Comparison of ENCODE assay signal across 9 cellular contexts in genomic region chr7:130884437-130885417, GRCh38.
DNase-seq lines count a peak whose midpoint lies in the region; ATAC-seq and TF ChIP-seq lines count a peak whose summit lies in the region.
"Had no signal": no experiment of that assay in that cellular context is flagged by ENCODE, and none has a peak within 500 bp of the region (broad histone marks: within the 10 kb centered on the region; RNA-seq: fewer than 3 reads in every experiment).

No MANE protein-coding gene starts in this region.

- intact Hi-C loops in Right ventricle myocardium superior (cut with DNase I) (no loop called here), vagina (cut with DNase I) (no loop called here)

- no peak overlapping the region for H3K4me3 ChIP-seq in right atrium auricular region
- no peak overlapping the region for H3K4me3 ChIP-seq in adipocyte (ENCODE audit: low read length)
- H3K4me3 ChIP-seq in vagina: no peak overlapping the region
- H3K4me3 ChIP-seq in effector memory CD4-positive, alpha-beta T cell (ENCODE audit: insufficient read depth, low read depth, low read length, poor library complexity, severe bottlenecking): no peak overlapping the region

- peaks cover 0 to 56% of the 10 kb centered on the region in 2 donors for H3K4me1 ChIP-seq in right atrium auricular region
- peaks cover 76% of the 10 kb centered on the region for H3K4me1 ChIP-seq in adipocyte (ENCODE audit: control insufficient read depth, insufficient read depth, low read length)
- H3K4me1 ChIP-seq in vagina: peaks cover 83% of the 10 kb centered on the region
- peaks cover 11% of the 10 kb centered on the region for H3K4me1 ChIP-seq in effector memory CD4-positive, alpha-beta T cell (ENCODE audit: control insufficient read depth, insufficient read depth, low read length, poor library complexity, severe bottlenecking)

- H3K36me3 ChIP-seq in right atrium auricular region (peaks cover 67% of the 10 kb centered on the region), adipocyte (ENCODE audit: control insufficient read depth, insufficient read depth, low read length, severe bottlenecking) (peaks cover 83% of the 10 kb centered on the region), vagina (peaks cover 0 to 28% of the 10 kb centered on the region in 2 donors)
- peaks cover 77% of the 10 kb centered on the region for H3K36me3 ChIP-seq in effector memory CD4-positive, alpha-beta T cell (ENCODE audit: control insufficient read depth, insufficient read depth, low read length)

- H3K9ac ChIP-seq in adipocyte (ENCODE audit: low read length): peak overlapping the region; percentile 50

- peak overlapping the region; percentile 18 to 48 for H3K27ac ChIP-seq in right atrium auricular region
- peak overlapping the region; percentile 93 for H3K27ac ChIP-seq in vagina
- H3K27ac ChIP-seq in effector memory CD4-positive, alpha-beta T cell (ENCODE audit: insufficient read depth, low read length, poor library complexity, severe bottlenecking): no peak overlapping the region

- H3K9me3 ChIP-seq in right atrium auricular region (no peaks in the 10 kb centered on the region), adipocyte (ENCODE audit: control insufficient read depth, low read length) (no peaks in the 10 kb centered on the region), vagina (no peaks in the 10 kb centered on the region)
- no peaks in the 10 kb centered on the region for H3K9me3 ChIP-seq in effector memory CD4-positive, alpha-beta T cell (ENCODE audit: control insufficient read depth, low read length)

- DNase-seq in right atrium auricular region (ENCODE audit: low spot score) (no peak), Right ventricle myocardium superior (no peak), adipocyte (ENCODE audit: low read depth) (peak; percentile 58), left kidney (ENCODE audit: low read depth, low spot score) (peak; percentile 66), vagina (ENCODE audit: extremely low spot score in 2 of 2) (no peak), hippocampal formation (lab: John Stamatoyannopoulos, UW) (no peak), GM19238 (ENCODE audit: insufficient read length, low spot score) (no peak)
- DNase-seq in effector memory CD4-positive, alpha-beta T cell: no peak
- DNase-seq: OCI-M1 had no signal

- no peak for ATAC-seq in Right ventricle myocardium superior (ENCODE audit: poor library complexity)

- no peak for TF ChIP-seq CTCF in right atrium auricular region (IDR thresholded peaks at IDR 0.05)
- no peak for TF ChIP-seq CTCF in vagina (IDR thresholded peaks at IDR 0.05)

- no peak for TF ChIP-seq POLR2A in vagina (IDR thresholded peaks at IDR 0.05)

- H3K27me3 ChIP-seq in right atrium auricular region (no peaks in the 10 kb centered on the region), adipocyte (replicated peaks; ENCODE audit: control insufficient read depth, insufficient read depth, low read length) (no peaks in the 10 kb centered on the region), vagina (no peaks in the 10 kb centered on the region)
- no peaks in the 10 kb centered on the region for H3K27me3 ChIP-seq in effector memory CD4-positive, alpha-beta T cell (replicated peaks; ENCODE audit: control insufficient read depth, insufficient read depth, low read length, poor library complexity, severe bottlenecking)

Comparison
In these comparisons a context has a peak if more than half of its experiments do, and no peak if none do; other contexts are left out.
1. DNase-seq: peak in adipocyte (single experiment) and left kidney (single experiment); none in right atrium auricular region (single experiment), Right ventricle myocardium superior (single experiment), vagina (0 of 2), hippocampal formation (0 of 2), effector memory CD4-positive, alpha-beta T cell (0 of 3) and GM19238 (single experiment).